8 cellular contexts compared by ENCODE assay signal in the genomic region with DNA sequence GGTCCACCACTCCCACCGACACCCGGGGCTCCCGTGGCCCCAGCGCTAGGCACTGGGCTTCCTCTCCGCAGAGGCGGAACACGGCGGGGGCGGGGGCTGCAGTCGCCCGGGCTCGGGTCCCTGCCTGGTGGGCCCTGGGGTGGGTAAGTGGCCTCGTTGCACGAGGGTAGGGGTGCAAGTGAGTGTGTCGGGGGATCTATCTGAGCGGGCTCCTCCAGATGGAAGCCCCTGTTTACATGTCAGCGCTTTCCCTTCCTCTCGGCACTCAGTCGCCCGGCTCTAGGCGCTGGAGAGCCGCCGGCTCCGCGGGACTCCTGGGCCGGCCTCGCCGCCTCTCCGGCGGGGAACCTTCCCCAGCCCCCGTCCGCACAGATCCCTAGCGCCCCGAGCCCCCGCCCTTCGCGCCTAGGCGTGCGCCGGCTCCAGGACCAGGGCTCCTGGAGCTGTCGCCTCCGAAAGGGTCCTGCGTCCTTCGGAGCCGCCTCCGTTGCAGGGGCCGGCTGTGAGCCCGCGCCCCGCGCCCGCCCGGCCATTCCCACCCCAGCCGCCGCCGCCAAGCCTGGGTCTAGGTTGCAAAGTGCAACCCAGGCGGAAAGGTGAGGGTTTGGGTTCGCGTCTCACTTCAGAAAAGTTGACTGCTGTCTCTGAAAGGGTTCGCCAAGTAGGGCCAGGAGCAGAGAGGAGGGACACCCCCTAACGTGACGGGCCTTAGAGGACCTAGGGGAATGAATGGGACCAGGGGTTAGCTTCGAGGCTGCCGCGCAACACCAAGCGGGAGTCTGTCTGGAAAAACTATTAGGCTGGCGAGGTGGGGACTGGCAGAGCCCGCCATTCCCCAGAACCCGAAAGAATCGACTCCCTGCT. TPM values are rescaled to one million over a fixed set of nuclear protein-coding genes. Genes with fewer than 3 reads are reported as not detected.
DNase-seq lines count a peak whose midpoint lies in the region; ATAC-seq lines count a peak whose summit lies in the region.

No MANE protein-coding gene starts in this region.

- H3K4me1 ChIP-seq in iPS-18a (ENCODE audit: control insufficient read depth, low read depth, low read length): peaks cover 22% of the 10 kb centered on the region

- peak; percentile 52 for DNase-seq in activated CD4-positive, alpha-beta T cell treated with anti-CD3 and anti-CD28 coated beads for 48 hours
- no peak for DNase-seq in activated CD4-positive, alpha-beta T cell treated with anti-CD3 and anti-CD28 coated beads, Interleukin-2, amount 50 U/mL, for 4 hours
- DNase-seq in activated naive CD8-positive, alpha-beta T cell treated with anti-CD3 and anti-CD28 coated beads, Interleukin-2, amount 50 U/mL, for 24 hours: no peak
- DNase-seq in stimulated activated naive B cell treated with anti-CD40 and anti-IgM and Interleukin-4, amounts not matched to agents 10 μg/mL and 1 μg/mL and 100 μg/mL, for 72 hours: no peak
- DNase-seq in NCI-H2171 treated with DMSO at 0.1 percent for 48 hours (lab: John Stamatoyannopoulos, UW) (no peak), epidermal melanocyte (ENCODE audit: insufficient read length, low spot score) (no peak)

- H3K27ac Mint-ChIP-seq in IgD-negative memory B cell: peak overlapping the region; percentile 91 to 96 (median 95)
- peak overlapping the region; percentile 91 for H3K27ac Mint-ChIP-seq in activated naive CD8-positive, alpha-beta T cell treated with anti-CD3 and anti-CD28 coated beads, Interleukin-2, amount 50 U/mL, for 24 hours
- peak overlapping the region; percentile 95 for H3K27ac Mint-ChIP-seq in stimulated activated naive B cell treated with anti-CD40 and anti-IgM and Interleukin-4, amounts not matched to agents 10 μg/mL and 1 μg/mL and 100 μg/mL, for 72 hours

- peaks cover 5% of the 10 kb centered on the region for H3K36me3 Mint-ChIP-seq in IgD-negative memory B cell
- H3K36me3 Mint-ChIP-seq in activated naive CD8-positive, alpha-beta T cell treated with anti-CD3 and anti-CD28 coated beads, Interleukin-2, amount 50 U/mL, for 24 hours (ENCODE audit: low read depth): no peaks in the 10 kb centered on the region
- H3K36me3 Mint-ChIP-seq in stimulated activated naive B cell treated with anti-CD40 and anti-IgM and Interleukin-4, amounts not matched to agents 10 μg/mL and 1 μg/mL and 100 μg/mL, for 72 hours: peaks cover 2 to 14% of the 10 kb centered on the region in 2 donors

- H3K9me3 Mint-ChIP-seq in IgD-negative memory B cell: peaks cover 0 to 4% (median 0%) of the 10 kb centered on the region in 3 donors
- H3K9me3 Mint-ChIP-seq in activated naive CD8-positive, alpha-beta T cell treated with anti-CD3 and anti-CD28 coated beads, Interleukin-2, amount 50 U/mL, for 24 hours: no peaks in the 10 kb centered on the region
- H3K9me3 Mint-ChIP-seq in stimulated activated naive B cell treated with anti-CD40 and anti-IgM and Interleukin-4, amounts not matched to agents 10 μg/mL and 1 μg/mL and 100 μg/mL, for 72 hours: no peaks in the 10 kb centered on the region

- peak overlapping the region; percentile 94 to 100 (median 98) for H3K4me3 Mint-ChIP-seq in IgD-negative memory B cell
- H3K4me3 Mint-ChIP-seq in activated naive CD8-positive, alpha-beta T cell treated with anti-CD3 and anti-CD28 coated beads, Interleukin-2, amount 50 U/mL, for 24 hours: peak overlapping the region; percentile 92
- peak overlapping the region; percentile 93 to 98 for H3K4me3 Mint-ChIP-seq in stimulated activated naive B cell treated with anti-CD40 and anti-IgM and Interleukin-4, amounts not matched to agents 10 μg/mL and 1 μg/mL and 100 μg/mL, for 72 hours

- H3K27me3 Mint-ChIP-seq in IgD-negative memory B cell: peaks cover 4% of the 10 kb centered on the region
- peaks cover 3% of the 10 kb centered on the region for H3K27me3 Mint-ChIP-seq in activated naive CD8-positive, alpha-beta T cell treated with anti-CD3 and anti-CD28 coated beads, Interleukin-2, amount 50 U/mL, for 24 hours
- H3K27me3 Mint-ChIP-seq in stimulated activated naive B cell treated with anti-CD40 and anti-IgM and Interleukin-4, amounts not matched to agents 10 μg/mL and 1 μg/mL and 100 μg/mL, for 72 hours: peaks cover 0 to 7% of the 10 kb centered on the region in 2 donors

- peaks cover 91% of the 10 kb centered on the region for H3K27me3 ChIP-seq in iPS-18a (ENCODE audit: control insufficient read depth, insufficient read depth, low read length)

- no peaks in the 10 kb centered on the region for H3K36me3 ChIP-seq in iPS-18a (ENCODE audit: control insufficient read depth, low read depth, low read length)

- H3K9me3 ChIP-seq in iPS-18a (ENCODE audit: control insufficient read depth, low read depth, low read length): no peaks in the 10 kb centered on the region

- H3K4me3 ChIP-seq in iPS-18a (ENCODE audit: low read length): peak overlapping the region; percentile 41

- H3K4me1 Mint-ChIP-seq in IgD-negative memory B cell: peaks cover 30 to 41% (median 38%) of the 10 kb centered on the region in 3 donors
- peaks cover 56% of the 10 kb centered on the region for H3K4me1 Mint-ChIP-seq in activated naive CD8-positive, alpha-beta T cell treated with anti-CD3 and anti-CD28 coated beads, Interleukin-2, amount 50 U/mL, for 24 hours
- H3K4me1 Mint-ChIP-seq in stimulated activated naive B cell treated with anti-CD40 and anti-IgM and Interleukin-4, amounts not matched to agents 10 μg/mL and 1 μg/mL and 100 μg/mL, for 72 hours: peaks cover 42 to 65% of the 10 kb centered on the region in 2 donors

- H3K27ac ChIP-seq in iPS-18a (ENCODE audit: low read length): no peak overlapping the region

- ATAC-seq in activated naive CD8-positive, alpha-beta T cell treated with anti-CD3 and anti-CD28 coated beads, Interleukin-2, amount 50 U/mL, for 24 hours: peak; percentile 34
- peak; percentile 41 for ATAC-seq in stimulated activated naive B cell treated with anti-CD40 and anti-IgM and Interleukin-4, amounts not matched to agents 10 μg/mL and 1 μg/mL and 100 μg/mL, for 72 hours (replicated peaks)

- no peak overlapping the region for H3K9ac ChIP-seq in iPS-18a (ENCODE audit: low read length)

RNA-seq across cellular contexts. Expression of a gene that starts 1.0 kb away (rescaled TPM):
- 113 TPM for polyA plus RNA-seq in IgD-negative memory B cell
